In the genomic region with DNA sequence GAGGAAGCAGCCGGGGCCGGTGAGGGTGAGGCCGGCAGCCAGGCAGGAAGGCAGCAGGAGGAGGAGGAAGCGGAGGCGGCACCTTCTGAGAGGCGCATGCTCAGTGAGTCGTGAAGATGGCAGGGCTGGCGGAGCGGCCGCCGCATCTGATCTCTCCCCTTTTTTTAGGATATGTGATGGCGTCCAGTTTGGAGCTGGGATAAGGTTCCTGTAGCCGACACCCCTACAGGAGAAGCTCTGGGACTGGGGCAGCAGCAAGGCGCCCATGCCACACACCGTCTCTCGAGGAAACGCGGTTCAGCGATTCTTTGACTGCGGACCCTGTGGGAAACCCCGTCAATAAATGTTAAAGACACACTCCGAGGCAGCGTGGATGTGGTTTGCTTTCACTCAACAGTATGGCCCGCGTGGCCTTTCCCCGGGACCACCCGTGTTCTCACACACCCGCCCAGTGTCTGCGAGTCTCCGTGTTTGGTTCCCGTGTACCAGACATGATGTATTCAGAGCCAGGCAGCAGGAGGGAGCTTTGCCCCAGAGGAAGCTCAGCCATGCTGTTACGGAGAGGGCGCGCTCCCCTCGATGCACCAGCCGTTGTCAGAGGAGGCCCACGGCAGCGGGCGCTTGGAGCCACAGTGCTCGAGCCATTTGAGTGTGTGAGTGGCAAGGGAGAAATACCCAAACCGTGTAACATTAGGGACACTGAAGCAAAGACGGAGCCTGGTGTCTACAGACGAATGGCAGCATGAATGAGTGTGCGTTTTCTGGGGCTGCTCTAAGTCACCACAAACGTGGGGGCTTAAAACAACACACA, we compare ENCODE assay signal across 9 cellular contexts. TPM values are rescaled to one million over a fixed set of nuclear protein-coding genes. Genes with fewer than 3 reads are reported as not detected.
A peak's percentile ranks its signal among the peaks of the same experiment; 100 is the strongest.
DNase-seq lines count a peak whose midpoint lies in the region; ATAC-seq and TF ChIP-seq lines count a peak whose summit lies in the region.
"Had no signal": no experiment of that assay in that cellular context is flagged by ENCODE, and none has a peak within 500 bp of the region (broad histone marks: within the 10 kb centered on the region; RNA-seq: fewer than 3 reads in every experiment).

No MANE protein-coding gene starts in this region.

- TF ChIP-seq CTCF in WERI-Rb-1 (IDR thresholded peaks at IDR 0.05; ENCODE audit: low read depth, low read length) (no peak), upper lobe of right lung (IDR thresholded peaks at IDR 0.05) (no peak)

- no peak for DNase-seq in WERI-Rb-1
- peak; percentile 58 for DNase-seq in central memory CD4-positive, alpha-beta T cell
- peak; percentile 5 for DNase-seq in renal cortical epithelial cell (ENCODE audit: low read depth)
- DNase-seq in upper lobe of right lung = peak; percentile 83
- DNase-seq in NCI-H1694 (lab: John Stamatoyannopoulos, UW) = no peak
- DNase-seq in NCI-H1930 (lab: John Stamatoyannopoulos, UW) = no peak
- DNase-seq in SKM-1 treated with dmso at 0.1 percent for 144 hours (lab: John Stamatoyannopoulos, UW; ENCODE audit: unreplicated experiment) = no peak

- H3K4me3 ChIP-seq in WERI-Rb-1 (ENCODE audit: low read depth, low read length) = no peak overlapping the region
- H3K4me3 ChIP-seq in upper lobe of right lung = peak overlapping the region; percentile 32

- H3K9me3 ChIP-seq in WERI-Rb-1 (ENCODE audit: severe bottlenecking) = no peaks in the 10 kb centered on the region
- H3K9me3 ChIP-seq in upper lobe of right lung = no peaks in the 10 kb centered on the region

- intact Hi-C loops in upper lobe of right lung (cut with DNase I) = no loop called here

- ATAC-seq in GM19023 (IDR thresholded peaks at IDR 0.05; ENCODE audit: unreplicated experiment) (peak; percentile 59), upper lobe of right lung (peak; percentile 81)
- ATAC-seq: HCT116 had no signal

- H3K27me3 ChIP-seq in WERI-Rb-1 (ENCODE audit: insufficient read depth, low read depth, severe bottlenecking) (no peaks in the 10 kb centered on the region), upper lobe of right lung (no peaks in the 10 kb centered on the region)

- H3K36me3 ChIP-seq in WERI-Rb-1 = peaks cover 55% of the 10 kb centered on the region
- H3K36me3 ChIP-seq in upper lobe of right lung = peaks cover 56% of the 10 kb centered on the region

- no peaks in the 10 kb centered on the region for H3K4me1 ChIP-seq in upper lobe of right lung

- H3K27ac ChIP-seq in WERI-Rb-1 (peak overlapping the region; percentile 69), upper lobe of right lung (peak overlapping the region; percentile 56)

RNA-seq across cellular contexts. Expression of a gene that starts 27.7 kb away (rescaled TPM):
- total RNA-seq in renal cortical epithelial cell = 20.3 and 37.5 TPM in 2 replicates
- 49.3 TPM for total RNA-seq in upper lobe of right lung

RNA-seq across cellular contexts. Expression of a gene that starts 41.1 kb away (rescaled TPM):
- total RNA-seq in renal cortical epithelial cell (35.1 and 57.6 TPM in 2 replicates), upper lobe of right lung (25.7 TPM)

Comparison
In these comparisons a context has a peak if more than half of its experiments do, and no peak if none do; other contexts are left out.
1. DNase-seq: peak in central memory CD4-positive, alpha-beta T cell (single experiment), renal cortical epithelial cell (single experiment) and upper lobe of right lung (single experiment); none in WERI-Rb-1 (single experiment), NCI-H1694 (single experiment), NCI-H1930 (0 of 2) and SKM-1 treated with dmso at 0.1 percent for 144 hours (single experiment).